Comparison of ENCODE assay signal across 1 cellular context in the genomic region with DNA sequence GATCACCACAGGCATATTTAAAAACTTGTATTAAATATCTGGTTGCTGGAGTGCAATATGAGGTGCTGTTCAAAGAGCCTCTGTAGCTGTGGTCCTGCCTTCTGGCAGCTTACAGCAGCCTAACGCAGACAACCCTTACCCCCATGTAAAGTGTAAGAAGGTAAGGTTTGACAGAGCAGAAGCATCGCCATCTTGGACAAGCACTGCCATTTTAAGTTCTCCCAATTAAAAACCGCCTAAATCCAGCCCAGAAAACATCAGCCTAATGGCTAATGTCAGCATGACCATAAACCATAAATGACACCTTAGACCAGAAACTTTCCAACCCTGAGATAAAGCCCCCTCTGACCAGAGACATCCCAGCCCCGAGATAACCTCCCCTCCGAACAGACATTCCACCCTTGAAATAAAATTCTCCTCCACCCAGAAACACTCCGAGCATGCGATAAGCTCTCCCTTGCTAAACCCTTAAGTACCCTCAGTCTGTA.
TF ChIP-seq lines count a peak whose summit lies in the region.

No MANE protein-coding gene starts in this region.

TF ChIP-seq in WTC11, 78 proteins besides CTCF, POLR2A, EP300 and RAD21 (continued from another document):
- TF ChIP-seq, protein P1, sequence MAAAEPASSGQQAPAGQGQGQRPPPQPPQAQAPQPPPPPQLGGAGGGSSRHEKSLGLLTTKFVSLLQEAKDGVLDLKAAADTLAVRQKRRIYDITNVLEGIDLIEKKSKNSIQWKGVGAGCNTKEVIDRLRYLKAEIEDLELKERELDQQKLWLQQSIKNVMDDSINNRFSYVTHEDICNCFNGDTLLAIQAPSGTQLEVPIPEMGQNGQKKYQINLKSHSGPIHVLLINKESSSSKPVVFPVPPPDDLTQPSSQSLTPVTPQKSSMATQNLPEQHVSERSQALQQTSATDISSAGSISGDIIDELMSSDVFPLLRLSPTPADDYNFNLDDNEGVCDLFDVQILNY (CRISPR knock-in tag; IDR thresholded peaks at IDR 0.05), result no peak
- TF ChIP-seq FOXP1 (CRISPR knock-in tag; IDR thresholded peaks at IDR 0.05; ENCODE audit: borderline replicate concordance) (no peak), EMX1 (CRISPR knock-in tag; IDR thresholded peaks at IDR 0.05) (no peak), OVOL2 (CRISPR knock-in tag; IDR thresholded peaks at IDR 0.05; ENCODE audit: borderline replicate concordance) (no peak), SMAD4 (CRISPR knock-in tag; IDR thresholded peaks at IDR 0.05) (no peak), NFE2L1 (CRISPR knock-in tag; IDR thresholded peaks at IDR 0.05) (no peak), NR3C1 (CRISPR knock-in tag; conservative IDR thresholded peaks at IDR 0.05; ENCODE audit: low read depth) (no peak), ZNF263 (CRISPR knock-in tag; IDR thresholded peaks at IDR 0.05; ENCODE audit: low read depth) (no peak), MXD4 (CRISPR knock-in tag; IDR thresholded peaks at IDR 0.05; ENCODE audit: borderline replicate concordance) (no peak), NFYB (CRISPR knock-in tag; conservative IDR thresholded peaks at IDR 0.05; ENCODE audit: low read depth) (no peak), ZNF232 (CRISPR knock-in tag; IDR thresholded peaks at IDR 0.05) (no peak)
- TF ChIP-seq, protein P2, sequence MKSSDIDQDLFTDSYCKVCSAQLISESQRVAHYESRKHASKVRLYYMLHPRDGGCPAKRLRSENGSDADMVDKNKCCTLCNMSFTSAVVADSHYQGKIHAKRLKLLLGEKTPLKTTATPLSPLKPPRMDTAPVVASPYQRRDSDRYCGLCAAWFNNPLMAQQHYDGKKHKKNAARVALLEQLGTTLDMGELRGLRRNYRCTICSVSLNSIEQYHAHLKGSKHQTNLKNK (CRISPR knock-in tag; IDR thresholded peaks at IDR 0.05), result no peak
- TF ChIP-seq, protein P3, sequence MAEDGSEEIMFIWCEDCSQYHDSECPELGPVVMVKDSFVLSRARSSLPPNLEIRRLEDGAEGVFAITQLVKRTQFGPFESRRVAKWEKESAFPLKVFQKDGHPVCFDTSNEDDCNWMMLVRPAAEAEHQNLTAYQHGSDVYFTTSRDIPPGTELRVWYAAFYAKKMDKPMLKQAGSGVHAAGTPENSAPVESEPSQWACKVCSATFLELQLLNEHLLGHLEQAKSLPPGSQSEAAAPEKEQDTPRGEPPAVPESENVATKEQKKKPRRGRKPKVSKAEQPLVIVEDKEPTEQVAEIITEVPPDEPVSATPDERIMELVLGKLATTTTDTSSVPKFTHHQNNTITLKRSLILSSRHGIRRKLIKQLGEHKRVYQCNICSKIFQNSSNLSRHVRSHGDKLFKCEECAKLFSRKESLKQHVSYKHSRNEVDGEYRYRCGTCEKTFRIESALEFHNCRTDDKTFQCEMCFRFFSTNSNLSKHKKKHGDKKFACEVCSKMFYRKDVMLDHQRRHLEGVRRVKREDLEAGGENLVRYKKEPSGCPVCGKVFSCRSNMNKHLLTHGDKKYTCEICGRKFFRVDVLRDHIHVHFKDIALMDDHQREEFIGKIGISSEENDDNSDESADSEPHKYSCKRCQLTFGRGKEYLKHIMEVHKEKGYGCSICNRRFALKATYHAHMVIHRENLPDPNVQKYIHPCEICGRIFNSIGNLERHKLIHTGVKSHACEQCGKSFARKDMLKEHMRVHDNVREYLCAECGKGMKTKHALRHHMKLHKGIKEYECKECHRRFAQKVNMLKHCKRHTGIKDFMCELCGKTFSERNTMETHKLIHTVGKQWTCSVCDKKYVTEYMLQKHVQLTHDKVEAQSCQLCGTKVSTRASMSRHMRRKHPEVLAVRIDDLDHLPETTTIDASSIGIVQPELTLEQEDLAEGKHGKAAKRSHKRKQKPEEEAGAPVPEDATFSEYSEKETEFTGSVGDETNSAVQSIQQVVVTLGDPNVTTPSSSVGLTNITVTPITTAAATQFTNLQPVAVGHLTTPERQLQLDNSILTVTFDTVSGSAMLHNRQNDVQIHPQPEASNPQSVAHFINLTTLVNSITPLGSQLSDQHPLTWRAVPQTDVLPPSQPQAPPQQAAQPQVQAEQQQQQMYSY (CRISPR knock-in tag; IDR thresholded peaks at IDR 0.05), result no peak
- TF ChIP-seq, protein P4, sequence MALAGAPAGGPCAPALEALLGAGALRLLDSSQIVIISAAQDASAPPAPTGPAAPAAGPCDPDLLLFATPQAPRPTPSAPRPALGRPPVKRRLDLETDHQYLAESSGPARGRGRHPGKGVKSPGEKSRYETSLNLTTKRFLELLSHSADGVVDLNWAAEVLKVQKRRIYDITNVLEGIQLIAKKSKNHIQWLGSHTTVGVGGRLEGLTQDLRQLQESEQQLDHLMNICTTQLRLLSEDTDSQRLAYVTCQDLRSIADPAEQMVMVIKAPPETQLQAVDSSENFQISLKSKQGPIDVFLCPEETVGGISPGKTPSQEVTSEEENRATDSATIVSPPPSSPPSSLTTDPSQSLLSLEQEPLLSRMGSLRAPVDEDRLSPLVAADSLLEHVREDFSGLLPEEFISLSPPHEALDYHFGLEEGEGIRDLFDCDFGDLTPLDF (CRISPR knock-in tag; IDR thresholded peaks at IDR 0.05), result no peak
TF ChIP-seq in WTC11: peak in this region for 0.
